In genomic region chr1:49408346-49408745, GRCh38 we compare ENCODE assay signal across 27 cellular contexts.
"Had no signal": no experiment of that assay in that cellular context is flagged by ENCODE, and none has a peak within 500 bp of the region (broad histone marks: within the 10 kb centered on the region; RNA-seq: fewer than 3 reads in every experiment).

No MANE protein-coding gene starts in this region.

- H3K9me3 ChIP-seq: lower lobe of right lung, neutrophil, right atrium auricular region, right lobe of liver, tibial nerve, uterus had no signal

- H3K36me3 ChIP-seq: lower lobe of right lung, neural progenitor cell, neutrophil, right atrium auricular region, right lobe of liver, tibial nerve, uterus had no signal

- H3K4me3 ChIP-seq: lower lobe of right lung, neural progenitor cell, right atrium auricular region, right lobe of liver, smooth muscle cell, tibial nerve, uterus had no signal

- H3K27me3 ChIP-seq: neural progenitor cell, neutrophil, right atrium auricular region, right lobe of liver, tibial nerve, uterus had no signal

- FAIRE-seq: keratinocyte had no signal

- H3K27ac ChIP-seq: lower lobe of right lung, neural progenitor cell, neutrophil, parathyroid adenoma, right atrium auricular region, right lobe of liver, tibial nerve, uterus had no signal

- H3K4me1 ChIP-seq: lower lobe of right lung, neural progenitor cell, parathyroid adenoma, right atrium auricular region, right lobe of liver, tibial nerve, uterus had no signal

- ATAC-seq: left cardiac atrium; left lobe of liver; lower lobe of right lung; natural killer cell; right lobe of liver; stimulated activated memory B cell treated with anti-CD40 and anti-IgM and Interleukin-4, amounts not matched to agents 10 μg/mL and 1 μg/mL and 100 μg/mL, for 72 hours; stimulated activated naive CD8-positive, alpha-beta T cell treated with anti-CD3 and anti-CD28 coated beads, Interleukin-15, amount 100 ng/mL, for 72 hours had no signal

- DNase-seq: hippocampal formation; kidney glomerular epithelial cell; left cardiac atrium; lower lobe of right lung; mesendoderm; naive B cell; natural killer cell; nephron progenitor cell; occipital lobe; right lobe of liver; stimulated activated CD4-positive, alpha-beta T cell treated with anti-CD3 and anti-CD28 coated beads, Interleukin-1b, Interleukin-23, amount 100 ng/mL, for 48 hours; stimulated activated CD4-positive, alpha-beta T cell treated with anti-CD3 and anti-CD28 coated beads, Interleukin-2, amount 100 ng/mL, for 48 hours; stimulated activated CD4-positive, alpha-beta T cell treated with anti-CD3 and anti-CD28 coated beads, Interleukin-4, amount 100 ng/mL, for 4 hours; stimulated activated CD8-positive, alpha-beta memory T cell treated with anti-CD3 and anti-CD28 coated beads, Interleukin-4, amount 100 ng/mL, for 48 hours; stimulated activated naive CD4-positive, alpha-beta T cell treated with Interleukin-2 at 50 U/mL for 16 hours; stimulated activated naive CD8-positive, alpha-beta T cell treated with anti-CD3 and anti-CD28 coated beads, Interleukin-15, amount 100 ng/mL, for 72 hours; substantia nigra; uterus had no signal
